Comparison of ENCODE assay signal across 8 cellular contexts in the genomic region with DNA sequence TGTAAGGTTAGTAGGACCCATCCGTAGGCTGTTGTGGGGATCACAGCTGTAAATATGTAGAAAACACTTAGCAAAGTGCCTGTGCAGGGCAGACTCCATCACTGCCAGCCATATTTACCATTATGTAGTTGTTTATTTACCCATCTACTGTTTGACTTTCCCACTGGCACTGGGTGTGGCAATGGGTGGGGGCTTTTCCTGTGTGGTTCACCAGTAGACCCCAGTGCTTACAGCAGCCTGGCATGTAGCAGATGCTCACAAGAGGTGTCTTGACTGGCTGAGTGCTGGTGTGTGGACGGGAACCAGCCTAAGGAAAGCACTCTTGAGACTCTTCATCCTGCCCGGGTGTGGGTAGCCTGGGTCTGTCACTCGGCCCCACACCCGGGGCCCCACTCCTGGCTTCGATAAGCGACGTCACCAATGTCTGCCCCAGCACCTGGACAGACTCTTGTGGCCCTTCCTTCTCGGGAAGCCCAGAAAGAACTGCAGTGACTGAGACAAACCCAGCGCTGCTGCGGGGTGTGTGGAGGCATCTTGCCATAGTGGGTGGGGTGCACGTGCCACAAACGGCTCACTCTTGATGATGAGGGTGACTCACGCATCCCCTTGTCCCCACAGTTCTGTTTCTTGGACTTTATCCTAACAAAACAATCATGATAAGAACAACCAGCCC.
DNase-seq lines count a peak whose midpoint lies in the region; ATAC-seq and TF ChIP-seq lines count a peak whose summit lies in the region.

No MANE protein-coding gene starts in this region.

- peak overlapping the region; percentile 98 for H3K27ac Mint-ChIP-seq in activated CD8-positive, alpha-beta T cell treated with anti-CD3 and anti-CD28 coated beads, Interleukin-2, amount 10 ng/mL, durations not matched to agents 7 days and 5 days

- peaks cover 82% of the 10 kb centered on the region for H3K4me1 Mint-ChIP-seq in activated CD8-positive, alpha-beta T cell treated with anti-CD3 and anti-CD28 coated beads, Interleukin-2, amount 10 ng/mL, durations not matched to agents 7 days and 5 days (ENCODE audit: low read depth)

- H3K27me3 Mint-ChIP-seq in activated CD8-positive, alpha-beta T cell treated with anti-CD3 and anti-CD28 coated beads, Interleukin-2, amount 10 ng/mL, durations not matched to agents 7 days and 5 days (ENCODE audit: low read depth) = no peaks in the 10 kb centered on the region

- H3K4me1 ChIP-seq in left ventricle myocardium inferior = peaks cover 64% of the 10 kb centered on the region
- peaks cover 7 to 29% (median 19%) of the 10 kb centered on the region in 4 donors for H3K4me1 ChIP-seq in upper lobe of left lung
- peaks cover 6% of the 10 kb centered on the region for H3K4me1 ChIP-seq in BE2C

- intact Hi-C loops in left ventricle myocardium inferior (cut with micrococcal nuclease) = loop anchor here (10.0 kb wide), 1 partner anchor 72 kb away; no protein-coding TSS in a partner anchor
- intact Hi-C loops in Right ventricle myocardium inferior (cut with DNase I) = no loop called here

- TF ChIP-seq CTCF in left ventricle myocardium inferior (IDR thresholded peaks at IDR 0.05; ENCODE audit: borderline replicate concordance) (no peak), fibroblast of the aortic adventitia (IDR thresholded peaks at IDR 0.05; ENCODE audit: insufficient read depth, low read length) (no peak), upper lobe of left lung (IDR thresholded peaks at IDR 0.05) (no peak), BE2C (IDR thresholded peaks at IDR 0.05; ENCODE audit: low read depth, low read length) (no peak)

- no peak for TF ChIP-seq POLR2A in upper lobe of left lung (IDR thresholded peaks at IDR 0.05)

- peak overlapping the region; percentile 27 for H3K4me3 Mint-ChIP-seq in activated CD8-positive, alpha-beta T cell treated with anti-CD3 and anti-CD28 coated beads, Interleukin-2, amount 10 ng/mL, durations not matched to agents 7 days and 5 days

- no peak overlapping the region for H3K4me3 ChIP-seq in left ventricle myocardium inferior
- H3K4me3 ChIP-seq in fibroblast of the aortic adventitia (ENCODE audit: low read depth, low read length) = no peak overlapping the region
- no peak overlapping the region for H3K4me3 ChIP-seq in upper lobe of left lung
- no peak overlapping the region for H3K4me3 ChIP-seq in BE2C (ENCODE audit: low read depth, low read length)

- DNase-seq in left ventricle myocardium inferior = no peak
- DNase-seq in Right ventricle myocardium inferior (ENCODE audit: missing footprints) = no peak
- DNase-seq in activated CD8-positive, alpha-beta T cell treated with anti-CD3 and anti-CD28 coated beads, Interleukin-2, amount 10 ng/mL, durations not matched to agents 7 days and 5 days = peak; percentile 42
- DNase-seq in fibroblast of the aortic adventitia (ENCODE audit: low read depth) = peak; percentile 59
- no peak for DNase-seq in upper lobe of left lung
- DNase-seq in BE2C = no peak
- no peak for DNase-seq in NCI-H1105 treated with DMSO at 0.1 percent for 48 hours (lab: John Stamatoyannopoulos, UW)

- H3K9me3 ChIP-seq in left ventricle myocardium inferior (replicated peaks) = no peaks in the 10 kb centered on the region
- H3K9me3 ChIP-seq in upper lobe of left lung = no peaks in the 10 kb centered on the region
- H3K9me3 ChIP-seq in BE2C = no peaks in the 10 kb centered on the region

- no peaks in the 10 kb centered on the region for H3K36me3 ChIP-seq in left ventricle myocardium inferior
- H3K36me3 ChIP-seq in upper lobe of left lung = no peaks in the 10 kb centered on the region
- H3K36me3 ChIP-seq in BE2C = no peaks in the 10 kb centered on the region; the same call in 1 of the 2 replicates

- H3K27me3 ChIP-seq in left ventricle myocardium inferior (ENCODE audit: low read depth) (no peaks in the 10 kb centered on the region), upper lobe of left lung (no peaks in the 10 kb centered on the region), BE2C (no peaks in the 10 kb centered on the region)

- no peak for TF ChIP-seq EP300 in upper lobe of left lung (IDR thresholded peaks at IDR 0.05)

- POLR2A ChIA-PET in activated CD8-positive, alpha-beta T cell treated with anti-CD3 and anti-CD28 coated beads, Interleukin-2, amount 10 ng/mL, durations not matched to agents 7 days and 5 days (lab: Charles Lee) = interaction anchor here (0.7 to 2.6 kb wide), 19 partner anchors 9 to 162 kb away, joined by 3 to 17 read pairs (median 6); a partner anchor contains a TSS

- no peaks in the 10 kb centered on the region for H3K9me3 Mint-ChIP-seq in activated CD8-positive, alpha-beta T cell treated with anti-CD3 and anti-CD28 coated beads, Interleukin-2, amount 10 ng/mL, durations not matched to agents 7 days and 5 days (ENCODE audit: insufficient read depth)

- 59 to 70% methylated on average over 14 of the region's 14 CpGs for WGBS in upper lobe of left lung, 2 donors

- CTCF ChIA-PET in activated CD8-positive, alpha-beta T cell treated with anti-CD3 and anti-CD28 coated beads, Interleukin-2, amount 10 ng/mL, durations not matched to agents 7 days and 5 days (lab: Charles Lee) = interaction anchor here (1.0 to 2.2 kb wide), 10 partner anchors 27 to 178 kb away, joined by 3 to 10 read pairs (median 5); a partner anchor contains a TSS

- ATAC-seq in Right ventricle myocardium inferior (no peak), upper lobe of left lung (ENCODE audit: low FRiP score in 2 of 2) (peak in 1 of 2 donors; percentile 45), GM21576 (IDR thresholded peaks at IDR 0.05; ENCODE audit: unreplicated experiment) (no peak)
- peak; percentile 9 for ATAC-seq in activated CD8-positive, alpha-beta T cell treated with anti-CD3 and anti-CD28 coated beads, Interleukin-2, amount 10 ng/mL, durations not matched to agents 7 days and 5 days

- H3K36me3 Mint-ChIP-seq in activated CD8-positive, alpha-beta T cell treated with anti-CD3 and anti-CD28 coated beads, Interleukin-2, amount 10 ng/mL, durations not matched to agents 7 days and 5 days (ENCODE audit: low read depth) = peaks cover 35% of the 10 kb centered on the region

- peak overlapping the region; percentile 23 for H3K27ac ChIP-seq in left ventricle myocardium inferior (replicated peaks)
- peak overlapping the region in 3 of 4 donors; percentile 12 to 60 (median 41) for H3K27ac ChIP-seq in upper lobe of left lung

Comparison
In these comparisons a context has a peak if more than half of its experiments do, and no peak if none do; other contexts are left out.
1. DNase-seq: peak in activated CD8-positive, alpha-beta T cell treated with anti-CD3 and anti-CD28 coated beads, Interleukin-2, amount 10 ng/mL, durations not matched to agents 7 days and 5 days (single experiment) and fibroblast of the aortic adventitia (single experiment); none in left ventricle myocardium inferior (single experiment), Right ventricle myocardium inferior (single experiment), upper lobe of left lung (0 of 2), BE2C (single experiment) and NCI-H1105 treated with DMSO at 0.1 percent for 48 hours (single experiment).